ENCODE assay signal across 19 cellular contexts in genomic region chr13:38462605-38463004, GRCh38.
DNase-seq lines count a peak whose midpoint lies in the region; ATAC-seq, FAIRE-seq and TF ChIP-seq lines count a peak whose summit lies in the region.
"Had no signal": no experiment of that assay in that cellular context is flagged by ENCODE, and none has a peak within 500 bp of the region (broad histone marks: within the 10 kb centered on the region; RNA-seq: fewer than 3 reads in every experiment).

No MANE protein-coding gene starts in this region.

- H3K9ac ChIP-seq in GM12878 (ENCODE audit: control insufficient read depth, insufficient read depth, low read length) = no peak overlapping the region
- H3K9ac ChIP-seq: SK-N-SH had no signal

- H3K4me3 ChIP-seq in GM12878 = no peak overlapping the region
- H3K4me3 ChIP-seq: K562 had no signal

- H3K9me3 ChIP-seq in GM12878 (replicated peaks; ENCODE audit: control insufficient read depth, insufficient read depth, low read length) = no peaks in the 10 kb centered on the region
- H3K9me3 ChIP-seq: SK-N-SH had no signal

- RAD21 ChIA-PET in GM12878 (lab: Charles Lee; ENCODE audit: unreplicated experiment) = no interaction called here

- no peak for TF ChIP-seq RAD21 in GM12878 (IDR thresholded peaks at IDR 0.05; ENCODE audit: insufficient read depth, low read depth, low read length)

- BruUV-seq in GM12878 (replicated peaks; lab: Mats Ljungman, UMichigan) = no TSS peak

- H3K27me3 ChIP-seq in GM12878 (replicated peaks in 1 of 2; ENCODE audit: control insufficient read depth in 2 of 2, insufficient read depth in 2 of 2, low read length in 1 of 2) = no peaks in the 10 kb centered on the region

- TF ChIP-seq EP300 in GM12878 (IDR thresholded peaks at IDR 0.05; ENCODE audit: borderline replicate concordance in 1 of 2, control insufficient read depth in 1 of 2, low read depth in 2 of 2, low read length in 2 of 2) = no peak

- TF ChIP-seq POLR2A in GM12878 (IDR thresholded peaks at IDR 0.05; ENCODE audit: low read depth, low read length) = no peak

- peaks cover 11% of the 10 kb centered on the region for H3K27me3 Mint-ChIP-seq in activated CD4-positive, alpha-beta T cell treated with anti-CD3 and anti-CD28 coated beads for 36 hours
- H3K27me3 Mint-ChIP-seq: CD8-positive, alpha-beta memory T cell had no signal

- no peaks in the 10 kb centered on the region for H3K36me3 ChIP-seq in GM12878 (ENCODE audit: control insufficient read depth in 2 of 2, insufficient read depth in 2 of 2, low read length in 1 of 2)

- POLR2A ChIA-PET in GM12878 (lab: Charles Lee) = no interaction called here
- POLR2A ChIA-PET in activated CD4-positive, alpha-beta T cell treated with anti-CD3 and anti-CD28 coated beads for 36 hours (lab: Charles Lee) = no interaction called here

- no peak for FAIRE-seq in GM12878 (lab: Jason Lieb, UNC)
- FAIRE-seq: H54, K562 had no signal

- ATAC-seq in GM18502 (IDR thresholded peaks at IDR 0.05; ENCODE audit: poor library complexity, unreplicated experiment) (peak; percentile 55), GM19395 (IDR thresholded peaks at IDR 0.05; ENCODE audit: unreplicated experiment) (peak; percentile 76), HG03432 (IDR thresholded peaks at IDR 0.05; ENCODE audit: unreplicated experiment) (peak; percentile 69), GM12878 (peak; percentile 78), GM19035 (IDR thresholded peaks at IDR 0.05; ENCODE audit: unreplicated experiment) (no peak)
- no peak for ATAC-seq in activated CD4-positive, alpha-beta T cell treated with anti-CD3 and anti-CD28 coated beads for 36 hours
- ATAC-seq: K562, T-cell had no signal

- SMC1A ChIA-PET in GM12878 (lab: Charles Lee; ENCODE audit: uncharacterized antibody, unreplicated experiment) = interaction anchor here (1.2 kb wide), 1 partner anchor 48 kb away, joined by 3 read pairs; no protein-coding TSS in a partner anchor

- no peaks in the 10 kb centered on the region for H3K4me1 ChIP-seq in GM12878 (ENCODE audit: control insufficient read depth, insufficient read depth, low read length)

- no peak overlapping the region for H3K4me3 Mint-ChIP-seq in activated CD4-positive, alpha-beta T cell treated with anti-CD3 and anti-CD28 coated beads for 36 hours
- H3K4me3 Mint-ChIP-seq: CD8-positive, alpha-beta memory T cell; T-cell had no signal

- H2AFZ ChIP-seq in GM12878 (ENCODE audit: control insufficient read depth, low read depth, low read length) = no peak overlapping the region

- H3K79me2 ChIP-seq in GM12878 (ENCODE audit: control insufficient read depth, insufficient read depth, low read length) = no peaks in the 10 kb centered on the region

- H3K4me2 ChIP-seq in GM12878 (ENCODE audit: control insufficient read depth, insufficient read depth) = no peak overlapping the region
- H3K4me2 ChIP-seq: SK-N-SH had no signal

- no peak for TF ChIP-seq CTCF in GM12878 (IDR thresholded peaks at IDR 0.05 in 2 of 3, conservative IDR thresholded peaks at IDR 0.05 in 1 of 3; ENCODE audit: control insufficient read depth in 2 of 3, extremely low read depth in 1 of 3, insufficient read depth in 1 of 3, low read depth in 3 of 3, low read length in 3 of 3)

- H3K36me3 Mint-ChIP-seq in activated CD4-positive, alpha-beta T cell treated with anti-CD3 and anti-CD28 coated beads for 36 hours (ENCODE audit: low read depth) = no peaks in the 10 kb centered on the region
- H3K36me3 Mint-ChIP-seq: CD8-positive, alpha-beta memory T cell; T-cell had no signal

- CTCF ChIA-PET in GM12878 (lab: Yijun Ruan, JAX) = interaction anchor here (0.7 kb wide), 1 partner anchor 94 kb away, joined by 3 read pairs; no protein-coding TSS in a partner anchor
- CTCF ChIA-PET in activated CD4-positive, alpha-beta T cell treated with anti-CD3 and anti-CD28 coated beads for 36 hours (lab: Charles Lee) = no interaction called here

- intact Hi-C loops in GM12878 (cut with micrococcal nuclease; ENCODE audit: unreplicated experiment) = no loop called here
- intact Hi-C loops in activated CD4-positive, alpha-beta T cell treated with anti-CD3 and anti-CD28 coated beads for 36 hours (cut with DNase I, micrococcal nuclease) = loop anchor here in 1 of 2 experiments (1.0 kb wide), 1 partner anchor 13 kb away; no protein-coding TSS in a partner anchor

- peaks cover 10% of the 10 kb centered on the region for H3K9me3 Mint-ChIP-seq in activated CD4-positive, alpha-beta T cell treated with anti-CD3 and anti-CD28 coated beads for 36 hours (ENCODE audit: low read depth)

- H4K20me1 ChIP-seq in GM12878 (ENCODE audit: control insufficient read depth, insufficient read depth) = no peaks in the 10 kb centered on the region

- DNase-seq in GM12878 (ENCODE audit: low read depth, low spot score) (no peak), NCI-H187 (lab: John Stamatoyannopoulos, UW) (no peak)
- DNase-seq in activated CD4-positive, alpha-beta T cell treated with anti-CD3 and anti-CD28 coated beads for 36 hours = no peak
- DNase-seq: ACHN; C1 segment of cervical spinal cord; CD8-positive, alpha-beta memory T cell; EL; NCI-H1105; NCI-H510A; RPMI8226; SHP77 treated with DMSO at 0.1 percent for 48 hours; SK-N-SH; T-cell had no signal

- H3K27ac ChIP-seq in GM12878 (ENCODE audit: control insufficient read depth, insufficient read depth) = no peak overlapping the region

- no peaks in the 10 kb centered on the region for H3K4me1 Mint-ChIP-seq in activated CD4-positive, alpha-beta T cell treated with anti-CD3 and anti-CD28 coated beads for 36 hours
- H3K4me1 Mint-ChIP-seq: CD8-positive, alpha-beta memory T cell; T-cell had no signal

- WGBS in GM12878 (ENCODE audit: insufficient coverage, insufficient replicate concordance, low lambda C conversion rate, missing lambda C conversion rate) = 63% methylated on average over 7 of the region's 7 CpGs

- H3K27ac Mint-ChIP-seq in activated CD4-positive, alpha-beta T cell treated with anti-CD3 and anti-CD28 coated beads for 36 hours = no peak overlapping the region
- H3K27ac Mint-ChIP-seq: CD8-positive, alpha-beta memory T cell; T-cell had no signal

- in situ Hi-C loops in GM12878 (cut with MboI) = no loop called here

TF ChIP-seq in GM12878, 131 proteins besides CTCF, POLR2A, EP300 and RAD21:
- TF ChIP-seq RFX5 (IDR thresholded peaks at IDR 0.05; ENCODE audit: low read depth, low read length) = no peak
- TF ChIP-seq MTA2 (IDR thresholded peaks at IDR 0.05; ENCODE audit: low read depth) = peak; percentile 37; the same call in 1 of the 2 replicates

Comparison
In these comparisons a context has a peak if more than half of its experiments do, and no peak if none do; other contexts are left out.
1. ATAC-seq: peak in GM18502 (single experiment), GM19395 (single experiment), HG03432 (single experiment) and GM12878 (single experiment); none in GM19035 (single experiment) and activated CD4-positive, alpha-beta T cell treated with anti-CD3 and anti-CD28 coated beads for 36 hours (single experiment).